In genomic region chr12:103705927-103706326, GRCh38 we compare ENCODE assay signal across 18 cellular contexts.
A peak's percentile ranks its signal among the peaks of the same experiment; 100 is the strongest.
DNase-seq lines count a peak whose midpoint lies in the region; ATAC-seq, FAIRE-seq and TF ChIP-seq lines count a peak whose summit lies in the region.
"Had no signal": no experiment of that assay in that cellular context is flagged by ENCODE, and none has a peak within 500 bp of the region (broad histone marks: within the 10 kb centered on the region; RNA-seq: fewer than 3 reads in every experiment).

No MANE protein-coding gene starts in this region.

- H3K27ac ChIP-seq in 22Rv1: no peak overlapping the region
- H3K27ac ChIP-seq in Panc1 (ENCODE audit: low read length): no peak overlapping the region
- no peak overlapping the region for H3K27ac ChIP-seq in foreskin keratinocyte
- H3K27ac ChIP-seq in kidney (ENCODE audit: low read depth in 2 of 2, low read length in 2 of 2): no peak overlapping the region
- H3K27ac ChIP-seq: uterus had no signal

- H3K4me1 ChIP-seq in Panc1 (ENCODE audit: control insufficient read depth, insufficient read depth, low read length): no peaks in the 10 kb centered on the region
- no peaks in the 10 kb centered on the region for H3K4me1 ChIP-seq in foreskin keratinocyte
- no peaks in the 10 kb centered on the region for H3K4me1 ChIP-seq in kidney (ENCODE audit: control insufficient read depth in 1 of 2, insufficient read depth in 1 of 2, low read depth in 1 of 2, low read length in 2 of 2)
- H3K4me1 ChIP-seq: uterus had no signal

- BruUV-seq in Panc1 (replicated peaks; lab: Mats Ljungman, UMichigan): no TSS peak

- DNase-seq in Panc1 (ENCODE audit: low read depth, low spot score): no peak
- peak in 1 of 2 donors; percentile 10 for DNase-seq in foreskin keratinocyte
- no peak for DNase-seq in activated T-cell treated with anti-CD3 and anti-CD28 coated beads for 4 hours
- DNase-seq in kidney: no peak
- DNase-seq in SKM-1 treated with dmso at 0.1 percent for 144 hours (lab: John Stamatoyannopoulos, UW; ENCODE audit: unreplicated experiment): no peak
- DNase-seq: activated CD4-positive, alpha-beta memory T cell treated with anti-CD3 and anti-CD28 coated beads for 36 hours; activated naive CD4-positive, alpha-beta T cell treated with Interleukin-2 at 50 U/mL for 16 hours; AML-193; EL; Kasumi-1; stimulated activated CD4-positive, alpha-beta T cell treated with anti-CD3 and anti-CD28 coated beads, Interleukin-4, amount 100 ng/mL, for 24 hours; stimulated activated naive CD4-positive, alpha-beta T cell; T-helper 17 cell; uterus had no signal

- intact Hi-C loops in Panc1 (cut with micrococcal nuclease; ENCODE audit: unreplicated experiment) (no loop called here), kidney (cut with DNase I) (no loop called here)

- H3K27me3 ChIP-seq in Panc1 (ENCODE audit: control insufficient read depth, insufficient read depth, low read length) (peaks cover 24% of the 10 kb centered on the region), foreskin keratinocyte (peaks cover 39% of the 10 kb centered on the region)
- H3K27me3 ChIP-seq: uterus had no signal

- ATAC-seq in Panc1 (peak; percentile 71; the same call in 1 of the 2 replicates), foreskin keratinocyte (peak; percentile 41), GM21528 (IDR thresholded peaks at IDR 0.05; ENCODE audit: low FRiP score, unreplicated experiment) (no peak)
- ATAC-seq: T-helper 17 cell had no signal

- H3K4me3 ChIP-seq in Panc1 (ENCODE audit: low read depth in 2 of 2, low read length in 2 of 2) (no peak overlapping the region), kidney (ENCODE audit: low read length in 2 of 2) (no peak overlapping the region)
- H3K4me3 ChIP-seq: uterus had no signal

- in situ Hi-C loops in Panc1 (cut with HindIII; ENCODE audit: low pct_unique_long_range_greater_than_20kb, low sequenced_read_pairs): no loop called here

- H3K9me3 ChIP-seq in Panc1 (ENCODE audit: control insufficient read depth, insufficient read depth, low read depth, low read length) (no peaks in the 10 kb centered on the region), kidney (ENCODE audit: control insufficient read depth in 1 of 2, low read length in 2 of 2) (no peaks in the 10 kb centered on the region)
- H3K9me3 ChIP-seq: uterus had no signal

- H3K9ac ChIP-seq in kidney (ENCODE audit: low read length in 2 of 2): no peak overlapping the region

- FAIRE-seq in kidney (lab: Jason Lieb, UNC): no peak
- FAIRE-seq: islet of Langerhans had no signal

- CTCF ChIA-PET in Panc1 (lab: Charles Lee): no interaction called here

- H3K36me3 ChIP-seq in Panc1 (ENCODE audit: control insufficient read depth, insufficient read depth, low read length): no peaks in the 10 kb centered on the region
- H3K36me3 ChIP-seq in kidney (ENCODE audit: control insufficient read depth in 1 of 2, insufficient read depth in 2 of 2, low read length in 2 of 2): no peaks in the 10 kb centered on the region
- H3K36me3 ChIP-seq: uterus had no signal

- TF ChIP-seq CTCF in 22Rv1 (IDR thresholded peaks at IDR 0.05) (0 out of 2 replicates have a peak, but pooled peaks have one; percentile 35), GM12873 (IDR thresholded peaks at IDR 0.05; ENCODE audit: insufficient read depth, low read depth, low read length, missing control alignments) (peak; percentile 27), Panc1 (IDR thresholded peaks at IDR 0.05) (peak; percentile 54), foreskin keratinocyte (conservative IDR thresholded peaks at IDR 0.05) (peak; percentile 46), kidney (IDR thresholded peaks at IDR 0.05; ENCODE audit: borderline replicate concordance, extremely low read depth, insufficient read depth) (no peak)

- POLR2A ChIA-PET in Panc1 (lab: Charles Lee): no interaction called here
